In the genomic region with DNA sequence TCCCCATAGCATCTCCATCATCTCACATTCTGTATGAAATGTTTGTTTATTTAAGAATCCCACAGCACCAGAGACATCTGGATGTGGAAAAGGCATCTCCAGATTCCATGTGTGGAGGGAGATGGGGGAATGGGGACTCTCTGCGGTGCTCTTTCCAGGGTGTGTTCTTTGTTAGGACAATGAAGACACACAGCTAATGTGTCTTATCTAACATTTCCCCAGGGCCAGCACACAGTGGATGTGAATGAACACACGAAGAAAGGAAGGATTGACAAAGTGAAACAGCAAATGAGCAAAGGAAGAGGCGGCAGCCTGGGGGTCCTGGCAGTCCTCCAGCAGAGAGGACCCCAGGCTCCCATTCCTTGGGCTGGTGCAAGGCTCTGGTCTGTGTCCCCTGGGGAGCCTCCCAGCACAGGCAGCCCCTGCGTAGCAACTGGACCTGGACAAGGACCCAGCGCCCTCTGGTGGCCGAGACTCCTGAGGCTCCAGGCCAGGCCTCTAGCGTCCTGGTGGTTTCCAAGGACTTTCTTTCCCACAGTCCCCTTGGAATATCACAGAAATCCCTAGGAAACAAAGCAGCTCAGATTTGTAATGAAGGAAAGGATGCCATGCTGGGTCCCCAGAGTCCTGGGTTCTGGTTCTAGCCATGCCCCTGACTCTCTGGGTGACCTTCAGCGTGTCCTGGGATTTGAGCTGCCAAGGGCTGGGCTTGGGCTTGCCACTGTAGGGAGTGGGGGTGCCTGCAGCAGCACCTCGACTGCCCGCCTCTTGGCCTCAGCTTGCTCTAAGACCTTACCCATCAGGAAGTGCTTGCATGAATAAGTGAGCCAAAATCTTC, we compare ENCODE assay signal across 8 cellular contexts. TPM values are rescaled to one million over a fixed set of nuclear protein-coding genes. Genes with fewer than 3 reads are reported as not detected.
A peak's percentile ranks its signal among the peaks of the same experiment; 100 is the strongest.
DNase-seq lines count a peak whose midpoint lies in the region; ATAC-seq and TF ChIP-seq lines count a peak whose summit lies in the region.

No MANE protein-coding gene starts in this region.

- TF ChIP-seq POLR2A in Raji (IDR thresholded peaks at IDR 0.05; ENCODE audit: insufficient read depth, low read depth, low read length) (peak; percentile 37), suprapubic skin (IDR thresholded peaks at IDR 0.05) (no peak)

- H3K4me3 ChIP-seq in foreskin fibroblast (ENCODE audit: low read depth in 1 of 2, low read length in 2 of 2) (no peak overlapping the region), suprapubic skin (no peak overlapping the region)

- no peak for ATAC-seq in HG03175 (IDR thresholded peaks at IDR 0.05; ENCODE audit: unreplicated experiment)

- peaks cover 36% of the 10 kb centered on the region for H3K4me1 ChIP-seq in suprapubic skin

- no peak overlapping the region for H3K27ac ChIP-seq in suprapubic skin

- TF ChIP-seq CTCF in foreskin fibroblast (IDR thresholded peaks at IDR 0.05; ENCODE audit: low read depth, low read length), result peak; percentile 98
- TF ChIP-seq CTCF in suprapubic skin (IDR thresholded peaks at IDR 0.05), result peak; percentile 78 to 93

- no peaks in the 10 kb centered on the region for H3K27me3 ChIP-seq in suprapubic skin

- H3K9me3 ChIP-seq in suprapubic skin, result no peaks in the 10 kb centered on the region

- H3K36me3 ChIP-seq in suprapubic skin, result no peaks in the 10 kb centered on the region

- DNase-seq in GF-D8 (lab: John Stamatoyannopoulos, UW), result peak; percentile 30
- peak; percentile 58 to 71 for DNase-seq in Kasumi-1 (lab: John Stamatoyannopoulos, UW)
- DNase-seq in activated T-helper 9 cell treated with anti-CD3 and anti-CD28 coated beads, Interleukin-2, amount 50 U/mL, for 16 hours (ENCODE audit: low read depth), result peak; percentile 75
- DNase-seq in foreskin fibroblast, result peak; percentile 78 to 95
- peak; percentile 83 for DNase-seq in occipital lobe (lab: John Stamatoyannopoulos, UW)
- DNase-seq in suprapubic skin (ENCODE audit: low spot score in 2 of 2), result peak; percentile 93 to 94

- no peak for TF ChIP-seq EP300 in suprapubic skin (IDR thresholded peaks at IDR 0.05)

- 27% methylated on average over 6 of the region's 10 CpGs for WGBS in suprapubic skin

RNA-seq across cellular contexts. Expression of gene PDLIM7, which starts 3.5 kb away (rescaled TPM):
- 7.8 TPM for total RNA-seq in occipital lobe
- 10 to 100 TPM; 28.7 to 41.3 (median 32.0) TPM for total RNA-seq in suprapubic skin

RNA-seq across cellular contexts. Expression of gene DOK3, which starts 8.7 kb away (rescaled TPM):
- 3.0 TPM for total RNA-seq in occipital lobe
- 1 to 10 TPM in 3 of 4 donors, under 1 TPM in 1; 0.89 to 7.3 (median 1.8) TPM for total RNA-seq in suprapubic skin

RNA-seq across cellular contexts. Expression of gene DDX41, which starts 15.9 kb away (rescaled TPM):
- total RNA-seq in occipital lobe, result 63.5 TPM
- 100 to 1,000 TPM in 2 of 4 donors, 10 to 100 TPM in 2; 83.8 to 148 (median 103) TPM for total RNA-seq in suprapubic skin

RNA-seq across cellular contexts. Expression of gene DBN1, which starts 27.5 kb away (rescaled TPM):
- total RNA-seq in occipital lobe, result 170 TPM
- total RNA-seq in suprapubic skin, result 10 to 100 TPM; 13.1 to 43.4 (median 25.3) TPM

RNA-seq across cellular contexts. Expression of gene FAM193B, which starts 53.5 kb away (rescaled TPM):
- total RNA-seq in occipital lobe (32.1 TPM), suprapubic skin (100 to 1,000 TPM in 1 of 4 donors, 10 to 100 TPM in 3; 55.6 to 328 (median 78.2) TPM)

Comparison
In these comparisons a context has a peak if more than half of its experiments do, and no peak if none do; other contexts are left out.
1. DNase-seq: peak in every context shown above with its lines; median percentile 94 in suprapubic skin; 86 in foreskin fibroblast; 83 in occipital lobe; 75 in activated T-helper 9 cell treated with anti-CD3 and anti-CD28 coated beads, Interleukin-2, amount 50 U/mL, for 16 hours; 64 in Kasumi-1; 30 in GF-D8.